In the genomic region with DNA sequence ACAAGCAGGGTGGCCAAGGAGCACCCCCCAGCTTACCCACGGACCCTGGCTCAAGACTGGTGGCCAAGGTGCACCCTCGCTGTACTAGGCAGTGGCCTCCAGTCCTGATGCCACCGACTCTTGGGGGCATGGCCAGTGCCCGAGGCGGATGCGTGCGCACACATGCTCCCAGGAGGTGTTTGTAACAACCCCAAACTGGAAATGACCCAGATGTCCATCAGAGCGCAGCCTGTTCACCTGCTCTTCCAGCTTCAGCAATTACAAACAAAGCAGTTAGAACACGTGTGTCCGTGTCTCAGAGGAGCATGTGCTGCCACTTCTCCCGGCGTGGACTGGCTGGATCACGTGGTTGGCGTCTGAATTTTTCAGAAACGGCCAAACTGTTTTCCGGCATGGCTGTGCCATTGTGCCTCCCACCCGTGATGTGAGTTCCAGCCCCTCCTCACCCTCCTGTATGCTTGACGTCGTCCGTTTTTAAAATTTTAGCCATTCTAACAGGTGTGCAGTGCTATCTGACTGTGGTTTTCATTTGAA, we compare ENCODE assay signal across 29 cellular contexts. TPM values are rescaled to one million over a fixed set of nuclear protein-coding genes. Genes with fewer than 3 reads are reported as not detected.
DNase-seq lines count a peak whose midpoint lies in the region; ATAC-seq and TF ChIP-seq lines count a peak whose summit lies in the region.
"Had no signal": no experiment of that assay in that cellular context is flagged by ENCODE, and none has a peak within 500 bp of the region (broad histone marks: within the 10 kb centered on the region; RNA-seq: fewer than 3 reads in every experiment).

No MANE protein-coding gene starts in this region.

- H3K27me3 ChIP-seq in right atrium auricular region (no peaks in the 10 kb centered on the region), esophagus muscularis mucosa (peaks cover 0 to 56% (median 11%) of the 10 kb centered on the region in 4 donors), Karpas-422 (ENCODE audit: low read length) (no peaks in the 10 kb centered on the region)

- intact Hi-C loops in Right ventricle myocardium superior (cut with DNase I): no loop called here
- intact Hi-C loops in esophagus muscularis mucosa (cut with DNase I): no loop called here

- H3K79me2 ChIP-seq in Karpas-422 (ENCODE audit: low read length): no peaks in the 10 kb centered on the region

- TF ChIP-seq POLR2A in esophagus muscularis mucosa (IDR thresholded peaks at IDR 0.05; ENCODE audit: low read depth): no peak

- no peaks in the 10 kb centered on the region for H3K36me3 ChIP-seq in right atrium auricular region
- no peaks in the 10 kb centered on the region for H3K36me3 ChIP-seq in esophagus muscularis mucosa
- H3K36me3 ChIP-seq in Karpas-422 (ENCODE audit: insufficient read depth, low read length): no peaks in the 10 kb centered on the region
- H3K36me3 ChIP-seq: breast epithelium, left lung, thoracic aorta, uterus had no signal

- 87% methylated on average over 13 of the region's 20 CpGs for WGBS in esophagus muscularis mucosa

- no peak for ATAC-seq in Right ventricle myocardium superior (ENCODE audit: poor library complexity)
- ATAC-seq in HG03457 (IDR thresholded peaks at IDR 0.05; ENCODE audit: unreplicated experiment): no peak
- ATAC-seq: activated T-helper 17 cell treated with anti-CD3 and anti-CD28 coated beads, Interleukin-2, amount 50 U/mL, for 72 hours; GM12878; left lung; stimulated activated naive CD8-positive, alpha-beta T cell treated with anti-CD3 and anti-CD28 coated beads, Interleukin-15, amount 100 ng/mL, for 72 hours had no signal

- H2AFZ ChIP-seq in Karpas-422 (ENCODE audit: low read length): no peak overlapping the region
- H2AFZ ChIP-seq: PC-9 had no signal

- no peak for TF ChIP-seq EP300 in esophagus muscularis mucosa (IDR thresholded peaks at IDR 0.05)

- H3K4me3 ChIP-seq in right atrium auricular region (no peak overlapping the region), epithelial cell of proximal tubule (ENCODE audit: low read depth, low read length) (no peak overlapping the region), esophagus muscularis mucosa (no peak overlapping the region), Karpas-422 (ENCODE audit: low read length) (no peak overlapping the region)
- H3K4me3 ChIP-seq: breast epithelium, GM12878, left lung, PC-9, thoracic aorta, uterus had no signal

- DNase-seq in Right ventricle myocardium superior (peak; percentile 37), right atrium auricular region (ENCODE audit: low spot score) (no peak), NCI-H146 (lab: John Stamatoyannopoulos, UW) (peak; percentile 39), epithelial cell of proximal tubule (ENCODE audit: low read depth) (peak; percentile 18), renal cortical epithelial cell (ENCODE audit: low read depth) (peak; percentile 32), esophagus muscularis mucosa (ENCODE audit: extremely low spot score) (no peak), Karpas-422 (no peak)
- DNase-seq: activated CD4-positive, alpha-beta memory T cell treated with anti-CD3 and anti-CD28 coated beads for 36 hours; activated CD4-positive, CD25-positive, alpha-beta regulatory T cell treated with anti-CD3 and anti-CD28 coated beads, Interleukin-2, amount 50 U/mL, for 72 hours; activated naive CD4-positive, alpha-beta T cell treated with anti-CD3 and anti-CD28 coated beads, Interleukin-2, amount 50 U/mL, for 16 hours; immature natural killer cell; Kasumi-1; NCI-H1436 treated with DMSO at 0.1 percent for 48 hours; NCI-H524 treated with DMSO at 0.1 percent for 48 hours; PC-9; SHP77; stimulated activated naive CD8-positive, alpha-beta T cell treated with anti-CD3 and anti-CD28 coated beads, Interleukin-15, amount 100 ng/mL, for 72 hours; uterus had no signal

- H3K9ac ChIP-seq in Karpas-422 (ENCODE audit: low read length): no peak overlapping the region

- no peaks in the 10 kb centered on the region for H4K20me1 ChIP-seq in Karpas-422 (ENCODE audit: insufficient read depth, low read depth, low read length)

- TF ChIP-seq CTCF in right atrium auricular region (IDR thresholded peaks at IDR 0.05): no peak
- TF ChIP-seq CTCF in epithelial cell of proximal tubule (conservative IDR thresholded peaks at IDR 0.05; ENCODE audit: low read depth, low read length): no peak
- TF ChIP-seq CTCF in esophagus muscularis mucosa (IDR thresholded peaks at IDR 0.05): no peak

- H3K4me1 ChIP-seq in right atrium auricular region (peaks cover 0 to 7% of the 10 kb centered on the region in 2 donors), esophagus muscularis mucosa (no peaks in the 10 kb centered on the region), Karpas-422 (ENCODE audit: low read length) (no peaks in the 10 kb centered on the region)
- H3K4me1 ChIP-seq: breast epithelium, uterus had no signal

- H3K27ac ChIP-seq in right atrium auricular region (no peak overlapping the region), esophagus muscularis mucosa (replicated peaks in 1 of 4) (no peak overlapping the region), Karpas-422 (ENCODE audit: low read length) (no peak overlapping the region)
- H3K27ac ChIP-seq: breast epithelium, left lung, PC-9, thoracic aorta, uterus had no signal

- H3K4me2 ChIP-seq in Karpas-422 (ENCODE audit: low read depth, low read length, poor library complexity, severe bottlenecking): no peak overlapping the region
- H3K4me2 ChIP-seq: PC-9 had no signal

- no peaks in the 10 kb centered on the region for H3K9me2 ChIP-seq in Karpas-422 (replicated peaks; ENCODE audit: insufficient read depth, low read length)

- no peaks in the 10 kb centered on the region for H3K9me3 ChIP-seq in right atrium auricular region
- no peaks in the 10 kb centered on the region for H3K9me3 ChIP-seq in esophagus muscularis mucosa
- H3K9me3 ChIP-seq in Karpas-422 (ENCODE audit: low read length): no peaks in the 10 kb centered on the region
- H3K9me3 ChIP-seq: breast epithelium, thoracic aorta, uterus had no signal

RNA-seq across cellular contexts. Expression of a gene that starts 7.1 kb away (rescaled TPM):
- total RNA-seq in Right ventricle myocardium superior (not detected), right atrium auricular region (not detected), epithelial cell of proximal tubule (not detected in 2 replicates), renal cortical epithelial cell (not detected in 2 replicates), esophagus muscularis mucosa (not detected)
- not detected in 2 replicates for total RNA-seq in Karpas-422 (2014; rRNA removed; shearing (Covaris generic); ENCODE audit: low replicate concordance)
- total RNA-seq: activated CD4-positive, alpha-beta memory T cell treated with anti-CD3 and anti-CD28 coated beads for 36 hours; activated T-helper 17 cell treated with anti-CD3 and anti-CD28 coated beads, Interleukin-2, amount 50 U/mL, for 72 hours; endothelial cell of umbilical vein; H7; left lung; mesenteric fat pad; myocyte; sciatic nerve had no signal

RNA-seq across cellular contexts. Expression of a gene that starts 31.0 kb away (rescaled TPM):
- not detected for total RNA-seq in Right ventricle myocardium superior
- not detected for total RNA-seq in right atrium auricular region
- not detected in 2 replicates for total RNA-seq in epithelial cell of proximal tubule
- not detected in 2 replicates for total RNA-seq in renal cortical epithelial cell
- total RNA-seq in esophagus muscularis mucosa: under 1 TPM in 1 of 4 donors, not detected in 3; 0.34 TPM
- not detected in 2 replicates for total RNA-seq in Karpas-422 (2014; rRNA removed; shearing (Covaris generic); ENCODE audit: low replicate concordance)
- total RNA-seq: activated CD4-positive, alpha-beta memory T cell treated with anti-CD3 and anti-CD28 coated beads for 36 hours; activated T-helper 17 cell treated with anti-CD3 and anti-CD28 coated beads, Interleukin-2, amount 50 U/mL, for 72 hours; endothelial cell of umbilical vein; H7; left lung; myocyte; sciatic nerve; thoracic aorta had no signal

Comparison
In these comparisons a context has a peak if more than half of its experiments do, and no peak if none do; other contexts are left out.
1. DNase-seq: peak in Right ventricle myocardium superior (single experiment), NCI-H146 (single experiment), epithelial cell of proximal tubule (single experiment) and renal cortical epithelial cell (single experiment); none in right atrium auricular region (single experiment), esophagus muscularis mucosa (single experiment) and Karpas-422 (single experiment).